10 cellular contexts compared by ENCODE assay signal in the genomic region with DNA sequence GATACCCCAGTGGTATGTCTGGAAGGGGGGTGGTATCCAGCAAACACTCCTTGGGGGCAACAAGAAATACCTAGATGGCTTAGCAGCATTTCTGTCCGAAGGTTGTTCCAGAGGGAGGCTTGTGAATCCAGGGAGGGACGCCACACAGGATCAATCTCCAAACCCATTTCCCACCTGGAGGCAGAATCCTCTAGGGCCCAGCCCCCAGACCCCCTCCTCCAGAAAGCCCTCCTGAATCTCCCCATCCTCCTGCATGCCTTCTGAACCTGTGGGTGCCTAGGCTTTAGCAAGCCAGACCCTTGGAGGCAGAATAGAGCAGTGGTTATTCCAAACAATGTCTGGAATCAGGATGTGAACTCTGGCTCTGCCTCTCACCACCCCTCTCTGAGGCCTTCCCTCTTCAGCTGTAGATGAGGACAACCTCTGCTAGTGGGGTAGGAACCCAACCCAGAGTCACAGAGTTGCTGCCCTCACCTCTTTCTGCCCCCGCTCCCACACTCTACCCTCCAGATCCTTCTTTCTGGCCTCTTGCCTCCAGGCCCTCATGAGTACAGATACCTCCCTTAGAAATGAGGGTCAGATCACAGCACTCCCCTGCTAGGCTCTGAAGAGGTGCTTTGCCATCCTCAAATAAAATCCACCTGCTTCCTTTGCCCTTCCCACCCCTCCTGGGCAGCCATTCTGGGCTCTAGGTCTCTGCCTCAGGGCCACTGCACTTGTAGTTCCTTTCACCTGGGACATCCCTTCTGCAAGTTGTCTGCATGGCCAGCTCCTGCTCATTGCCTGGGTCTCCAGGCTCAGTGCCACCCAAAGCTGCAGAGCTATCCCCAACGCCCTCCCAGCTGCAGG. TPM values are rescaled to one million over a fixed set of nuclear protein-coding genes. Genes with fewer than 3 reads are reported as not detected.
DNase-seq lines count a peak whose midpoint lies in the region; ATAC-seq and TF ChIP-seq lines count a peak whose summit lies in the region.
"Had no signal": no experiment of that assay in that cellular context is flagged by ENCODE, and none has a peak within 500 bp of the region (broad histone marks: within the 10 kb centered on the region; RNA-seq: fewer than 3 reads in every experiment).

No MANE protein-coding gene starts in this region.

- peaks cover 22 to 49% (median 26%) of the 10 kb centered on the region in 3 donors for H3K36me3 Mint-ChIP-seq in CD8-positive, alpha-beta memory T cell

- H3K9me3 ChIP-seq in CD8-positive, alpha-beta memory T cell (ENCODE audit: low read length) = no peaks in the 10 kb centered on the region
- H3K9me3 ChIP-seq in gastroesophageal sphincter (no peaks in the 10 kb centered on the region), skeletal muscle tissue (ENCODE audit: control insufficient read depth in 3 of 3, low read length in 3 of 3) (no peaks in the 10 kb centered on the region)

- DNase-seq in CD8-positive, alpha-beta memory T cell = no peak
- DNase-seq in mesendoderm = no peak
- DNase-seq: amygdala had no signal

- no peak overlapping the region for H2BK15ac ChIP-seq in mesendoderm (replicated peaks; ENCODE audit: low read depth)

- TF ChIP-seq CTCF in VCaP (conservative IDR thresholded peaks at IDR 0.05) (no peak), gastroesophageal sphincter (IDR thresholded peaks at IDR 0.05) (no peak)

- no peaks in the 10 kb centered on the region for H3K27me3 ChIP-seq in CD8-positive, alpha-beta memory T cell (ENCODE audit: insufficient read depth, low read length, poor library complexity, severe bottlenecking)
- H3K27me3 ChIP-seq in gastroesophageal sphincter (no peaks in the 10 kb centered on the region), skeletal muscle tissue (ENCODE audit: control insufficient read depth in 3 of 3, insufficient read depth in 3 of 3, low read length in 3 of 3) (no peaks in the 10 kb centered on the region), mesendoderm (ENCODE audit: insufficient read depth, low read length, poor library complexity) (no peaks in the 10 kb centered on the region)

- peaks cover 100% of the 10 kb centered on the region for H3K4me1 ChIP-seq in CD8-positive, alpha-beta memory T cell (ENCODE audit: insufficient read depth, low read length)
- H3K4me1 ChIP-seq in gastroesophageal sphincter (peaks cover 11 to 96% (median 28%) of the 10 kb centered on the region in 3 donors), skeletal muscle tissue (ENCODE audit: control insufficient read depth in 3 of 3, insufficient read depth in 3 of 3, low read length in 3 of 3) (peaks cover 83 to 94% (median 93%) of the 10 kb centered on the region in 3 donors), mesendoderm (ENCODE audit: control insufficient read depth, low read depth, low read length) (no peaks in the 10 kb centered on the region)

- 73 to 77% methylated on average over 3 of the region's 4 CpGs for WGBS in gastroesophageal sphincter (ENCODE audit: low coverage in 1 of 2), 2 donors
- WGBS in mesendoderm (ENCODE audit: extremely low coverage, insufficient coverage, low lambda C conversion rate) = no CpG with 5 or more reads among the region's 4 CpGs

- no peak overlapping the region for H2BK5ac ChIP-seq in mesendoderm (ENCODE audit: low read length)

- H3K4me2 ChIP-seq in mesendoderm (ENCODE audit: low read length) = no peak overlapping the region

- H3K4me3 Mint-ChIP-seq in CD8-positive, alpha-beta memory T cell = peak overlapping the region; percentile 51 to 97 (median 74)

- no peak overlapping the region for H4K8ac ChIP-seq in mesendoderm (ENCODE audit: low read depth, low read length)

- no peaks in the 10 kb centered on the region for H3K79me2 ChIP-seq in mesendoderm (ENCODE audit: control insufficient read depth, insufficient read depth, low read length)

- H3K18ac ChIP-seq in mesendoderm (ENCODE audit: low read length) = no peak overlapping the region

- no peaks in the 10 kb centered on the region for H3K9me3 Mint-ChIP-seq in CD8-positive, alpha-beta memory T cell

- peaks cover 89 to 99% (median 94%) of the 10 kb centered on the region in 3 donors for H3K4me1 Mint-ChIP-seq in CD8-positive, alpha-beta memory T cell

- H3K9ac ChIP-seq in skeletal muscle tissue (ENCODE audit: low read depth in 1 of 3, low read length in 3 of 3) (peak overlapping the region in 2 of 3 donors; percentile 83 to 87), mesendoderm (ENCODE audit: low read length) (no peak overlapping the region)

- H3K23ac ChIP-seq in mesendoderm (ENCODE audit: low read length) = no peak overlapping the region

- CTCF ChIA-PET in CD8-positive, alpha-beta memory T cell (lab: Charles Lee) = interaction anchor here (1.0 to 21.6 kb wide), 7 partner anchors 8 to 28 kb away, joined by 3 to 724 read pairs (median 33); partner anchors contain the start of genes C3orf18, CISH, HEMK1 and MAPKAPK3

- peak overlapping the region; percentile 90 to 98 (median 96) for H3K27ac Mint-ChIP-seq in CD8-positive, alpha-beta memory T cell

- peaks cover 44% of the 10 kb centered on the region for H3K36me3 ChIP-seq in CD8-positive, alpha-beta memory T cell (ENCODE audit: insufficient read depth, low read length)
- peaks cover 0 to 44% of the 10 kb centered on the region in 2 donors for H3K36me3 ChIP-seq in gastroesophageal sphincter
- H3K36me3 ChIP-seq in skeletal muscle tissue (ENCODE audit: control insufficient read depth in 3 of 3, insufficient read depth in 3 of 3, low read length in 3 of 3) = peaks cover 20 to 26% (median 21%) of the 10 kb centered on the region in 3 donors
- H3K36me3 ChIP-seq in mesendoderm (ENCODE audit: control insufficient read depth, insufficient read depth, low read length) = no peaks in the 10 kb centered on the region

- H3K56ac ChIP-seq in mesendoderm (ENCODE audit: low read length) = no peak overlapping the region

- H3K4ac ChIP-seq in mesendoderm (ENCODE audit: low read depth, low read length) = no peak overlapping the region

- POLR2A ChIA-PET in CD8-positive, alpha-beta memory T cell (lab: Charles Lee) = interaction anchor here (3.5 kb wide), 1 partner anchor 14 kb away, joined by 24 read pairs; no protein-coding TSS in a partner anchor

- ATAC-seq in gastroesophageal sphincter = no peak
- no peak for ATAC-seq in GM21367 (IDR thresholded peaks at IDR 0.05; ENCODE audit: unreplicated experiment)
- no peak for ATAC-seq in GM19397 (IDR thresholded peaks at IDR 0.05; ENCODE audit: unreplicated experiment)
- ATAC-seq in GM19324 (IDR thresholded peaks at IDR 0.05; ENCODE audit: low FRiP score, unreplicated experiment) = no peak
- ATAC-seq: left lobe of liver had no signal

- no peak for TF ChIP-seq POLR2A in gastroesophageal sphincter (IDR thresholded peaks at IDR 0.05)

- TF ChIP-seq EP300 in gastroesophageal sphincter (IDR thresholded peaks at IDR 0.05) = no peak

- no peaks in the 10 kb centered on the region for H3K27me3 Mint-ChIP-seq in CD8-positive, alpha-beta memory T cell

- H3K27ac ChIP-seq in CD8-positive, alpha-beta memory T cell (ENCODE audit: low read depth, low read length) = peak overlapping the region; percentile 84
- H3K27ac ChIP-seq in VCaP (peak overlapping the region; percentile 100), gastroesophageal sphincter (peak overlapping the region in 3 of 4 donors; percentile 95 to 96 (median 96)), skeletal muscle tissue (ENCODE audit: low read depth, low read length) (peak overlapping the region; percentile 99), mesendoderm (ENCODE audit: low read depth, low read length) (no peak overlapping the region)

- no peaks in the 10 kb centered on the region for H3K79me1 ChIP-seq in mesendoderm (ENCODE audit: low read length)

- H4K5ac ChIP-seq in mesendoderm (ENCODE audit: low read length) = no peak overlapping the region

- H2AK5ac ChIP-seq in mesendoderm (ENCODE audit: low read length) = no peak overlapping the region

- no peak overlapping the region for H3K4me3 ChIP-seq in CD8-positive, alpha-beta memory T cell (ENCODE audit: low read length)
- no peak overlapping the region for H3K4me3 ChIP-seq in gastroesophageal sphincter
- H3K4me3 ChIP-seq in skeletal muscle tissue (ENCODE audit: low read length in 3 of 3) = peak overlapping the region in 1 of 3 donors; percentile 41
- no peak overlapping the region for H3K4me3 ChIP-seq in mesendoderm (ENCODE audit: low read length)

- no peak overlapping the region for H2BK120ac ChIP-seq in mesendoderm (ENCODE audit: low read depth, low read length)

RNA-seq across cellular contexts. Expression of gene CISH, which starts 8.1 kb away (rescaled TPM):
- total RNA-seq in CD8-positive, alpha-beta memory T cell = 100 to 1,000 TPM; 216 to 222 TPM
- polyA plus RNA-seq in CD8-positive, alpha-beta memory T cell = 92.8 TPM
- 1 to 10 TPM in 3 of 4 donors, under 1 TPM in 1; 0.99 to 9.3 (median 3.6) TPM for total RNA-seq in gastroesophageal sphincter
- 4.7 TPM for total RNA-seq in skeletal muscle tissue
- polyA plus RNA-seq in mesendoderm (2013, experiment 1 of 2) = 2.4 TPM
- 2.3 TPM for polyA plus RNA-seq in mesendoderm (2013, experiment 2 of 2)

RNA-seq across cellular contexts. Expression of gene MAPKAPK3, which starts 13.5 kb away (rescaled TPM):
- total RNA-seq in CD8-positive, alpha-beta memory T cell = 100 to 1,000 TPM; 153 to 156 TPM
- 57.0 TPM for polyA plus RNA-seq in CD8-positive, alpha-beta memory T cell
- total RNA-seq in gastroesophageal sphincter = 10 to 100 TPM; 18.7 to 30.2 (median 22.4) TPM
- total RNA-seq in skeletal muscle tissue = 20.9 TPM
- 35.2 TPM for polyA plus RNA-seq in mesendoderm (2013, experiment 1 of 2)
- polyA plus RNA-seq in mesendoderm (2013, experiment 2 of 2) = 36.3 TPM

RNA-seq across cellular contexts. Expression of gene HEMK1, which starts 34.2 kb away (rescaled TPM):
- 10 to 100 TPM; 51.8 to 55.0 TPM for total RNA-seq in CD8-positive, alpha-beta memory T cell
- polyA plus RNA-seq in CD8-positive, alpha-beta memory T cell = 27.4 TPM
- total RNA-seq in gastroesophageal sphincter = 10 to 100 TPM in 3 of 4 donors, 1 to 10 TPM in 1; 6.4 to 11.7 (median 11.4) TPM
- total RNA-seq in skeletal muscle tissue = 7.8 TPM
- polyA plus RNA-seq in mesendoderm (2013, experiment 1 of 2) = 5.3 TPM
- 5.4 TPM for polyA plus RNA-seq in mesendoderm (2013, experiment 2 of 2)

RNA-seq across cellular contexts. Expression of gene C3orf18, which starts 35.9 kb away (rescaled TPM):
- total RNA-seq in CD8-positive, alpha-beta memory T cell = 10 to 100 TPM; 11.5 to 13.0 TPM
- 15.8 TPM for polyA plus RNA-seq in CD8-positive, alpha-beta memory T cell
- total RNA-seq in gastroesophageal sphincter (10 to 100 TPM in 3 of 4 donors, 1 to 10 TPM in 1; 9.7 to 42.8 (median 25.3) TPM), skeletal muscle tissue (11.5 TPM)
- 1.9 TPM for polyA plus RNA-seq in mesendoderm (2013, experiment 1 of 2)
- polyA plus RNA-seq in mesendoderm (2013, experiment 2 of 2) = 1.9 TPM

Comparison
In these comparisons a context has a peak if more than half of its experiments do, and no peak if none do; other contexts are left out.
1. RNA of gene CISH, which starts 8.1 kb away (total RNA-seq): 216 to 222 TPM in CD8-positive, alpha-beta memory T cell; 4.7 TPM in skeletal muscle tissue (single experiment) and 0.99 to 9.3 TPM in gastroesophageal sphincter; every median in the first group is over 10 times any median in the second.